Comparison of ENCODE assay signal across 9 cellular contexts in the genomic region with DNA sequence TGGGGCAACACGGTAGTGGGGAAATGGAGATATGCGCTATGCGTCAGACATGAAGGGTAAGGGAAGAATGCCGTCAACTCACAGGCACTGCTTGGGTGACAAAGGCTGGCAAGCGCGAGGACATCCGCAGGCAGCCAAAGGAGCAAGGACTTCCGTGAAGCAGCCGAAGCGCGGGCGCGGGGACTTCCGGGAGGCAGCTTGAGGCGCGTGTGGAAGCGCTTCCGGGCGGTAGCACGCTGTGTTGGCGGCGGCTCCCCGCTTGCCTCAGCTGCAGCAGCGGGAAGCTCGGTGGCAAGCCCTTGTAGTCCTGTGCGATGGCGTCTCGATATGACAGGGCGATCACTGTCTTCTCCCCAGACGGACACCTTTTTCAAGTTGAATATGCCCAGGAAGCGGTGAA. TPM values are rescaled to one million over a fixed set of nuclear protein-coding genes. Genes with fewer than 3 reads are reported as not detected.
DNase-seq lines count a peak whose midpoint lies in the region; ATAC-seq, FAIRE-seq and TF ChIP-seq lines count a peak whose summit lies in the region.
"Had no signal": no experiment of that assay in that cellular context is flagged by ENCODE, and none has a peak within 500 bp of the region (broad histone marks: within the 10 kb centered on the region; RNA-seq: fewer than 3 reads in every experiment).

A gene (plus strand): TSS at position 218 of the 400 bp plus-strand sequence. CDS start 97 bp downstream, at position 315.

- intact Hi-C loops in right lobe of liver (cut with DNase I) (no loop called here), HepG2 (cut with micrococcal nuclease; ENCODE audit: unreplicated experiment) (no loop called here), aorta (cut with DNase I) (no loop called here)
- intact Hi-C loops in naive thymus-derived CD4-positive, alpha-beta T cell (cut with micrococcal nuclease), result loop anchor here (1.0 kb wide), 2 partner anchors 42 to 43 kb away; a partner anchor contains a TSS

- H3K27ac Mint-ChIP-seq in naive thymus-derived CD4-positive, alpha-beta T cell, result peak within 1 kb of the TSS; percentile 72 to 94 (median 85)

- no peaks in the 10 kb centered on the region for H3K4me1 ChIP-seq in right lobe of liver
- no peaks in the 10 kb centered on the region for H3K4me1 ChIP-seq in HepG2 (ENCODE audit: insufficient read depth, low read length)
- H3K4me1 ChIP-seq in naive thymus-derived CD4-positive, alpha-beta T cell (ENCODE audit: control insufficient read depth in 2 of 2, insufficient read depth in 2 of 2, low read length in 2 of 2), result no peaks in the 10 kb centered on the region
- no peaks in the 10 kb centered on the region for H3K4me1 ChIP-seq in aorta (ENCODE audit: control insufficient read depth in 1 of 2, insufficient read depth in 2 of 2, low read length in 2 of 2)

- DNase-seq in right lobe of liver, result peak in 2 of 3 donors; percentile 37 to 57
- DNase-seq in HepG2 (ENCODE audit: low spot score), result no peak
- DNase-seq in activated naive CD4-positive, alpha-beta T cell treated with Interleukin-2 at 50 U/mL for 16 hours, result peak; percentile 53
- peak; percentile 27 to 68 (median 52) for DNase-seq in naive thymus-derived CD4-positive, alpha-beta T cell
- peak; percentile 54 to 78 for DNase-seq in aorta
- DNase-seq in NCI-H187 treated with DMSO at 0.1 percent for 48 hours (lab: John Stamatoyannopoulos, UW), result no peak

- H4K20me1 ChIP-seq in HepG2 (ENCODE audit: insufficient read depth, low read length), result no peaks in the 10 kb centered on the region

- no peak for TF ChIP-seq CTCF in right lobe of liver (IDR thresholded peaks at IDR 0.05)
- TF ChIP-seq CTCF in HepG2 (CRISPR knock-in tag; IDR thresholded peaks at IDR 0.05), result no peak

- FAIRE-seq in HepG2 (lab: Jason Lieb, UNC), result no peak

- peaks cover 0 to 13% (median 5%) of the 10 kb centered on the region in 7 donors for H3K4me1 Mint-ChIP-seq in naive thymus-derived CD4-positive, alpha-beta T cell

- H3K4me3 ChIP-seq in right lobe of liver (no peak within 1 kb of the TSS), HepG2 (replicated peaks in 1 of 3; ENCODE audit: insufficient read depth in 1 of 3, low read depth in 2 of 3, low read length in 3 of 3) (no peak within 1 kb of the TSS), aorta (ENCODE audit: low read length in 2 of 2) (no peak within 1 kb of the TSS)
- H3K4me3 ChIP-seq in naive thymus-derived CD4-positive, alpha-beta T cell (ENCODE audit: low read length), result peak within 1 kb of the TSS; percentile 38

- in situ Hi-C loops in HepG2 (cut with HindIII; ENCODE audit: extremely low pct_ligation_motif_present, low pct_unique_long_range_greater_than_20kb), result no loop called here

- H3K9me3 ChIP-seq in right lobe of liver (no peaks in the 10 kb centered on the region), HepG2 (ENCODE audit: low read length) (no peaks in the 10 kb centered on the region), aorta (ENCODE audit: control insufficient read depth, low read length) (peaks cover 5% of the 10 kb centered on the region)
- H3K9me3 ChIP-seq in naive thymus-derived CD4-positive, alpha-beta T cell (ENCODE audit: control insufficient read depth in 2 of 3, low read length in 3 of 3), result no peaks in the 10 kb centered on the region

- no peak within 1 kb of the TSS for H3K4me2 ChIP-seq in HepG2 (ENCODE audit: low read depth, low read length)

- TF ChIP-seq POLR2A in right lobe of liver (IDR thresholded peaks at IDR 0.05) (no peak), HepG2 (IDR thresholded peaks at IDR 0.05; ENCODE audit: insufficient read depth in 1 of 2, low read depth in 2 of 2, low read length in 2 of 2) (no peak)

- CTCF ChIA-PET in HepG2 (lab: Yijun Ruan, JAX; ENCODE audit: low intra/inter-chr PET ratio, low total read pairs), result no interaction called here
- CTCF ChIA-PET in naive thymus-derived CD4-positive, alpha-beta T cell (lab: Charles Lee), result no interaction called here

- H3K36me3 Mint-ChIP-seq in naive thymus-derived CD4-positive, alpha-beta T cell, result no peaks in the 10 kb centered on the region

- TF ChIP-seq EP300 in HepG2 (IDR thresholded peaks at IDR 0.05; ENCODE audit: low read depth in 2 of 2, low read length in 2 of 2), result no peak
- TF ChIP-seq EP300 in HepG2 (CRISPR knock-in tag; IDR thresholded peaks at IDR 0.05; ENCODE audit: borderline replicate concordance), result no peak

- no TSS peak for BruUV-seq in HepG2 (replicated peaks; lab: Mats Ljungman, UMichigan)

- H3K4me3 Mint-ChIP-seq in naive thymus-derived CD4-positive, alpha-beta T cell, result peak within 1 kb of the TSS; percentile 56 to 88 (median 81)

- H3K27me3 ChIP-seq in right lobe of liver (no peaks in the 10 kb centered on the region), HepG2 (ENCODE audit: control insufficient read depth in 1 of 2, insufficient read depth in 2 of 2, low read length in 2 of 2) (peaks cover 0 to 2% of the 10 kb centered on the region in 2 experiments; a peak in 1 of 5 replicates), aorta (ENCODE audit: control insufficient read depth in 1 of 2, insufficient read depth in 2 of 2, low read length in 1 of 2) (peaks cover 0 to 2% of the 10 kb centered on the region in 2 donors)
- no peaks in the 10 kb centered on the region for H3K27me3 ChIP-seq in naive thymus-derived CD4-positive, alpha-beta T cell (ENCODE audit: control insufficient read depth in 2 of 2, insufficient read depth in 2 of 2, low read length in 2 of 2)

- no peaks in the 10 kb centered on the region for H3K36me3 ChIP-seq in right lobe of liver
- H3K36me3 ChIP-seq in HepG2 (replicated peaks in 1 of 2; ENCODE audit: control insufficient read depth in 1 of 2, insufficient read depth in 2 of 2, low read length in 2 of 2), result no peaks in the 10 kb centered on the region
- no peaks in the 10 kb centered on the region for H3K36me3 ChIP-seq in naive thymus-derived CD4-positive, alpha-beta T cell (ENCODE audit: control insufficient read depth in 2 of 3, insufficient read depth in 3 of 3, low read length in 3 of 3)
- H3K36me3 ChIP-seq in aorta (ENCODE audit: control insufficient read depth in 1 of 2, insufficient read depth in 2 of 2, low read length in 1 of 2), result no peaks in the 10 kb centered on the region

- WGBS in right lobe of liver (ENCODE audit: insufficient coverage, low coverage, low lambda C conversion rate, missing lambda C conversion rate), result 76% methylated on average over 4 of the region's 31 CpGs
- 81% methylated on average over 30 of the region's 31 CpGs for WGBS in HepG2 (ENCODE audit: low lambda C conversion rate)
- WGBS in aorta, 2 donors, result 47 to 61% methylated on average over 31 of the region's 31 CpGs

- no peak within 1 kb of the TSS for H2AFZ ChIP-seq in HepG2 (ENCODE audit: low read length)

- no peaks in the 10 kb centered on the region for H3K27me3 Mint-ChIP-seq in naive thymus-derived CD4-positive, alpha-beta T cell

- no peaks in the 10 kb centered on the region for H3K79me2 ChIP-seq in HepG2 (ENCODE audit: insufficient read depth, low read length)

- TF ChIP-seq RAD21 in HepG2 (CRISPR knock-in tag; IDR thresholded peaks at IDR 0.05), result no peak

- ATAC-seq in right lobe of liver (peak; percentile 23 to 58 (median 38)), HepG2 (no peak), aorta (ENCODE audit: low FRiP score) (no peak), HG02981 (IDR thresholded peaks at IDR 0.05; ENCODE audit: unreplicated experiment) (no peak), HG03280 (IDR thresholded peaks at IDR 0.05; ENCODE audit: unreplicated experiment) (no peak)
- ATAC-seq in naive thymus-derived CD4-positive, alpha-beta T cell, result peak; percentile 85

- POLR2A ChIA-PET in HepG2 (lab: Yijun Ruan, JAX), result no interaction called here
- POLR2A ChIA-PET in naive thymus-derived CD4-positive, alpha-beta T cell (lab: Charles Lee), result interaction anchor here (0.9 to 1.0 kb wide), 2 partner anchors 42 to 82 kb away, joined by 3 read pairs; no protein-coding TSS in a partner anchor

- H3K27ac ChIP-seq in right lobe of liver (no peak within 1 kb of the TSS), HepG2 (ENCODE audit: extremely low read length, insufficient read depth, low read length) (no peak within 1 kb of the TSS), aorta (ENCODE audit: low read depth in 1 of 2, low read length in 2 of 2) (no peak within 1 kb of the TSS)
- H3K27ac ChIP-seq in naive thymus-derived CD4-positive, alpha-beta T cell (ENCODE audit: low read depth, low read length), result peak within 1 kb of the TSS; percentile 75

- peaks cover 0 to 10% (median 1%) of the 10 kb centered on the region in 11 donors for H3K9me3 Mint-ChIP-seq in naive thymus-derived CD4-positive, alpha-beta T cell

- no peak within 1 kb of the TSS for H3K9ac ChIP-seq in HepG2 (ENCODE audit: insufficient read depth, low read depth, low read length)

TF ChIP-seq in HepG2, 621 proteins besides CTCF, POLR2A, EP300 and RAD21 (continues in another document):
- no peak for TF ChIP-seq ZNF30 (CRISPR knock-in tag; IDR thresholded peaks at IDR 0.05)
- no peak for TF ChIP-seq ZNF496 (CRISPR knock-in tag; IDR thresholded peaks at IDR 0.05; ENCODE audit: insufficient replicate concordance)
- no peak for TF ChIP-seq THYN1 (CRISPR knock-in tag; IDR thresholded peaks at IDR 0.05; ENCODE audit: borderline replicate concordance, low read depth)
- no peak for TF ChIP-seq ZNF766 (CRISPR knock-in tag; IDR thresholded peaks at IDR 0.05; ENCODE audit: borderline replicate concordance)

RNA-seq across cellular contexts. Expression of the gene that starts here (rescaled TPM):
- total RNA-seq in right lobe of liver (not detected), HepG2 (2016; rRNA removed; fragmentation: Illumina TruSeq; extraction: Trizol) (not detected in 2 replicates), aorta (not detected)
- not detected in 2 replicates for total RNA-seq in HepG2 (2016; cell fraction: cytosol; rRNA removed; fragmentation: Illumina TruSeq; extraction: Trizol; ENCODE audit: low read depth)
- not detected in 2 replicates for total RNA-seq in HepG2 (2016; cell fraction: insoluble cytoplasmic fraction; rRNA removed; fragmentation: Illumina TruSeq; extraction: Trizol)
- total RNA-seq in HepG2 (2016; cell fraction: membrane; rRNA removed; fragmentation: Illumina TruSeq; extraction: Trizol), result not detected in 2 replicates
- total RNA-seq in HepG2 (2016; cell fraction: nucleus; rRNA removed; fragmentation: Illumina TruSeq; extraction: Trizol), result not detected in 2 replicates
- polyA plus RNA-seq in HepG2 (2011; rRNA removed) (not detected in 2 replicates), aorta (not detected)
- not detected in 2 replicates for polyA plus RNA-seq in HepG2 (2011; cell fraction: cytosol; rRNA removed)
- polyA plus RNA-seq in HepG2 (2011; cell fraction: nucleus; rRNA removed), result not detected in 2 replicates
- not detected in 2 replicates for polyA plus RNA-seq in HepG2 (2012)
- polyA plus RNA-seq in HepG2 (2016; cell fraction: cytosol; fragmentation: Illumina TruSeq; extraction: Trizol; ENCODE audit: low read depth), result not detected in 2 replicates
- not detected in 2 replicates for polyA plus RNA-seq in HepG2 (2016; cell fraction: insoluble cytoplasmic fraction; fragmentation: Illumina TruSeq; extraction: Trizol; ENCODE audit: low read depth)
- polyA plus RNA-seq in HepG2 (2016; cell fraction: membrane; fragmentation: Illumina TruSeq; extraction: Trizol; ENCODE audit: low read depth), result not detected in 2 replicates
- polyA plus RNA-seq in HepG2 (2016; cell fraction: nucleus; fragmentation: Illumina TruSeq; extraction: Trizol; ENCODE audit: insufficient read depth, low read depth), result not detected in 2 replicates
- polyA minus RNA-seq in HepG2 (2011; rRNA and poly(A)+ RNA removed; ENCODE audit: low replicate concordance), result not detected in 2 replicates
- polyA minus RNA-seq in HepG2 (2011; cell fraction: cytosol; rRNA and poly(A)+ RNA removed), result not detected in 2 replicates
- not detected in 2 replicates for polyA minus RNA-seq in HepG2 (2011; cell fraction: nucleus; rRNA and poly(A)+ RNA removed)
- under 1 TPM; 0.19 to 0.89 (median 0.59) TPM for total RNA-seq in naive thymus-derived CD4-positive, alpha-beta T cell
- 1 to 10 TPM in 1 of 2 donors, under 1 TPM in 1; 0.39 to 1.6 TPM for polyA plus RNA-seq in naive thymus-derived CD4-positive, alpha-beta T cell
- total RNA-seq: NCI-H460 had no signal

Comparison
In these comparisons a context has a peak if more than half of its experiments do, and no peak if none do; other contexts are left out.
1. Peak in DNase-seq and ATAC-seq in right lobe of liver; RNA of the gene not detected or under 1 TPM.
2. Peak in DNase-seq in aorta; RNA of the gene not detected or under 1 TPM.
3. DNase-seq: peak in activated naive CD4-positive, alpha-beta T cell treated with Interleukin-2 at 50 U/mL for 16 hours (single experiment) and naive thymus-derived CD4-positive, alpha-beta T cell (9 of 9); none in HepG2 (single experiment) and NCI-H187 treated with DMSO at 0.1 percent for 48 hours (single experiment).
4. intact Hi-C loops: an anchor here in naive thymus-derived CD4-positive, alpha-beta T cell (1.0 kb wide); none called in right lobe of liver, HepG2 and aorta.